ENCODE assay signal across 9 cellular contexts in genomic region chr1:24735619-24736375, GRCh38. TPM values are rescaled to one million over a fixed set of nuclear protein-coding genes. Genes with fewer than 3 reads are reported as not detected.
DNase-seq lines count a peak whose midpoint lies in the region; ATAC-seq and TF ChIP-seq lines count a peak whose summit lies in the region.
"Had no signal": no experiment of that assay in that cellular context is flagged by ENCODE, and none has a peak within 500 bp of the region (broad histone marks: within the 10 kb centered on the region; RNA-seq: fewer than 3 reads in every experiment).

No MANE protein-coding gene starts in this region.

- no peak overlapping the region for H3K9ac ChIP-seq in DND-41 (ENCODE audit: low read depth, low read length)
- H3K9ac ChIP-seq in OCI-LY1 (ENCODE audit: low read length) = no peak overlapping the region; the same call in 1 of the 2 replicates

- H4K20me1 ChIP-seq in DND-41 (ENCODE audit: insufficient read depth, low read length) = no peaks in the 10 kb centered on the region
- H4K20me1 ChIP-seq in OCI-LY1 (ENCODE audit: insufficient read depth, low read length) = no peaks in the 10 kb centered on the region

- H3K27ac ChIP-seq in DND-41 (ENCODE audit: low read length) (no peak overlapping the region), OCI-LY1 (ENCODE audit: low read depth, low read length, poor library complexity, severe bottlenecking) (peak overlapping the region; percentile 77), prostate gland (peak overlapping the region; percentile 15 to 48)
- H3K27ac ChIP-seq: PC-9 had no signal

- H3K4me2 ChIP-seq in DND-41 (ENCODE audit: insufficient read depth, low read length) = no peak overlapping the region
- H3K4me2 ChIP-seq in OCI-LY1 (ENCODE audit: low read length) = peak overlapping the region; percentile 48
- H3K4me2 ChIP-seq: PC-9 had no signal

- H3K27me3 ChIP-seq in DND-41 (ENCODE audit: insufficient read depth, low read length, poor library complexity) = no peaks in the 10 kb centered on the region
- no peaks in the 10 kb centered on the region for H3K27me3 ChIP-seq in OCI-LY1 (ENCODE audit: insufficient read depth, low read length)
- H3K27me3 ChIP-seq in prostate gland (replicated peaks; ENCODE audit: insufficient read depth) = no peaks in the 10 kb centered on the region

- H3F3A ChIP-seq in OCI-LY1 (ENCODE audit: insufficient read depth, low read length) = 0 out of 2 replicates have a peak, but pooled peaks cover 1% of the 10 kb centered on the region

- ATAC-seq in DND-41 (ENCODE audit: insufficient read depth, low read depth) (0 out of 3 replicates have a peak, but pooled peaks have one; percentile 40), HG02588 (IDR thresholded peaks at IDR 0.05; ENCODE audit: unreplicated experiment) (no peak)

- no peaks in the 10 kb centered on the region for H3K9me3 ChIP-seq in DND-41 (ENCODE audit: insufficient read depth, low read length, severe bottlenecking)
- H3K9me3 ChIP-seq in OCI-LY1 (ENCODE audit: low read length) = no peaks in the 10 kb centered on the region
- H3K9me3 ChIP-seq in prostate gland = no peaks in the 10 kb centered on the region

- 23% methylated on average over 13 of the region's 13 CpGs for WGBS in prostate gland

- DNase-seq in DND-41 (no peak), fibroblast of mammary gland (ENCODE audit: low read depth) (peak; percentile 63), prostate gland (ENCODE audit: low spot score) (peak; percentile 16), AG20443 (ENCODE audit: low spot score) (no peak), glomerular visceral epithelial cell (ENCODE audit: extremely low spot score) (no peak), ecto neural progenitor cell (ENCODE audit: low spot score) (no peak)
- DNase-seq: PC-9 had no signal

- H2AFZ ChIP-seq in DND-41 (ENCODE audit: low read depth, low read length) (no peak overlapping the region), OCI-LY1 (ENCODE audit: low read length) (no peak overlapping the region)
- H2AFZ ChIP-seq: PC-9 had no signal

- no peak overlapping the region for H3K4me3 ChIP-seq in DND-41 (ENCODE audit: low read depth in 1 of 2, low read length in 2 of 2)
- H3K4me3 ChIP-seq in OCI-LY1 (ENCODE audit: low read depth, low read length, poor library complexity, severe bottlenecking) = no peak overlapping the region
- no peak overlapping the region for H3K4me3 ChIP-seq in fibroblast of mammary gland (ENCODE audit: control insufficient read depth, low read depth, low read length)
- H3K4me3 ChIP-seq in prostate gland = no peak overlapping the region
- H3K4me3 ChIP-seq: PC-9 had no signal

- no peak for TF ChIP-seq POLR2A in prostate gland (IDR thresholded peaks at IDR 0.05)

- H3K36me3 ChIP-seq in DND-41 (ENCODE audit: insufficient read depth, low read length) (no peaks in the 10 kb centered on the region), OCI-LY1 (ENCODE audit: insufficient read depth, low read length) (no peaks in the 10 kb centered on the region), prostate gland (no peaks in the 10 kb centered on the region)

- no peaks in the 10 kb centered on the region for H3K4me1 ChIP-seq in DND-41 (ENCODE audit: insufficient read depth, low read length)
- peaks cover 48% of the 10 kb centered on the region for H3K4me1 ChIP-seq in OCI-LY1 (ENCODE audit: insufficient read depth, low read length, severe bottlenecking)
- H3K4me1 ChIP-seq in prostate gland (replicated peaks) = no peaks in the 10 kb centered on the region

- no peaks in the 10 kb centered on the region for H3K79me2 ChIP-seq in DND-41 (ENCODE audit: insufficient read depth, low read length)
- H3K79me2 ChIP-seq in OCI-LY1 (ENCODE audit: insufficient read depth, low read length) = no peaks in the 10 kb centered on the region

- no peaks in the 10 kb centered on the region for H3K9me2 ChIP-seq in OCI-LY1 (ENCODE audit: low read depth, low read length)

- intact Hi-C loops in prostate gland (cut with DNase I) = no loop called here

- TF ChIP-seq CTCF in DND-41 (IDR thresholded peaks at IDR 0.05; ENCODE audit: borderline replicate concordance, extremely low read depth, low read length, poor library complexity, severe bottlenecking) = no peak
- no peak for TF ChIP-seq CTCF in OCI-LY1 (IDR thresholded peaks at IDR 0.05; ENCODE audit: low read length)
- TF ChIP-seq CTCF in fibroblast of mammary gland (conservative IDR thresholded peaks at IDR 0.05; ENCODE audit: control insufficient read depth, insufficient read depth, low read depth, low read length) = no peak
- TF ChIP-seq CTCF in prostate gland (IDR thresholded peaks at IDR 0.05) = no peak

RNA-seq across cellular contexts. Expression of gene CLIC4, which starts 9.4 kb away (rescaled TPM):
- 100 to 1,000 TPM in 1 of 2 donors, 10 to 100 TPM in 1; 77.2 to 124 TPM for total RNA-seq in prostate gland

Comparison
In these comparisons a context has a peak if more than half of its experiments do, and no peak if none do; other contexts are left out.
1. DNase-seq: peak in fibroblast of mammary gland (single experiment) and prostate gland (single experiment); none in DND-41 (single experiment), AG20443 (single experiment), glomerular visceral epithelial cell (single experiment) and ecto neural progenitor cell (single experiment).